ENCODE assay signal across 10 cellular contexts in the genomic region with DNA sequence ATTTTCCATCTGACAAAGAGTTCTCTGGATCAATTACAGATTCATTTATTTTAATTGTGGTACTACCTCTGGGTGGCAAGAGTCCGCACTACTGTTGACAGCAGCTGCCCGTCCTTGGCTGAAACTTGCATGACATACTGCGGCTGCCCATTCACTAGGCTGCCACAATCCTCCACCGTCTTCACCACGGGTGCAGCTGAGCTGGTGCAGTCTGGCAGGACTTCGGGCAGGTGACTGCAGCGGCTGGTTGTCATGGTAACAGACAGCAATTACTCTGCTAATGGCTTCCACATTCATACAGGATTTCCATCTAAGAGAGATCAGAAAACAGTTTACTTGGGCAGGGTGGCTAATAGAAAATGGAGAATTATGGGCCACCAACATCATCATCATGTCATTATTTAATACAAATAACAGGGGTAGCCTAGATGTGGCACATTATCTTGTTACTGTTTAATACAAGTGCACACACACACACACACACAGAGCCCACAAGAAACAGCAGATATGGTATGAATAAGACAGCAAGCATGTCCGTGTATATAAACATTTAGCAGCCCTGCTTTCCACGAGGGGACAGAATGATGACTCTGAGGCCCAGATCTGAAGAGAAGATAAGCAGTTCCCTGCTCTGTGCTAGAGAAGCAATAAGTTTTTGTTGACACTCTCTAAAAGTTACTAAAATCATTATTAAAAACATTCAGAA.
DNase-seq lines count a peak whose midpoint lies in the region; ATAC-seq, FAIRE-seq and TF ChIP-seq lines count a peak whose summit lies in the region.
"Had no signal": no experiment of that assay in that cellular context is flagged by ENCODE, and none has a peak within 500 bp of the region (broad histone marks: within the 10 kb centered on the region; RNA-seq: fewer than 3 reads in every experiment).

No MANE protein-coding gene starts in this region.

- no peak overlapping the region for H3K27ac ChIP-seq in foreskin keratinocyte
- H3K27ac ChIP-seq: prostate gland had no signal

- peak; percentile 61 for ATAC-seq in foreskin keratinocyte
- ATAC-seq in GM19324 (IDR thresholded peaks at IDR 0.05; ENCODE audit: low FRiP score, unreplicated experiment) = no peak
- ATAC-seq in HG03039 (IDR thresholded peaks at IDR 0.05; ENCODE audit: unreplicated experiment) = no peak

- TF ChIP-seq CTCF in foreskin keratinocyte (conservative IDR thresholded peaks at IDR 0.05) = no peak

- no peaks in the 10 kb centered on the region for H3K27me3 ChIP-seq in foreskin keratinocyte

- DNase-seq in AG08396 (ENCODE audit: low spot score) (peak; percentile 27), NCI-H1105 (lab: John Stamatoyannopoulos, UW) (peak; percentile 76), RCC 7860 (ENCODE audit: low spot score) (peak; percentile 12), foreskin keratinocyte (peak; percentile 6), DMS114 treated with DMSO at 0.1 percent for 48 hours (lab: John Stamatoyannopoulos, UW; ENCODE audit: unreplicated experiment) (no peak)
- no peak for DNase-seq in stimulated activated CD4-positive, alpha-beta T cell treated with anti-CD3 and anti-CD28 coated beads, Interleukin-12 subunit alpha, Interleukin-12 subunit beta, amount 100 ng/mL, for 4 hours
- DNase-seq: activated T-cell treated with anti-CD3 and anti-CD28 coated beads for 4 hours had no signal

- H3K4me1 ChIP-seq in foreskin keratinocyte = no peaks in the 10 kb centered on the region
- H3K4me1 ChIP-seq: prostate gland had no signal

- no peak for FAIRE-seq in RCC 7860 (lab: Jason Lieb, UNC)

Comparison
In these comparisons a context has a peak if more than half of its experiments do, and no peak if none do; other contexts are left out.
1. DNase-seq: peak in AG08396 (single experiment), NCI-H1105 (single experiment), RCC 7860 (single experiment) and foreskin keratinocyte (2 of 2); none in DMS114 treated with DMSO at 0.1 percent for 48 hours (single experiment) and stimulated activated CD4-positive, alpha-beta T cell treated with anti-CD3 and anti-CD28 coated beads, Interleukin-12 subunit alpha, Interleukin-12 subunit beta, amount 100 ng/mL, for 4 hours (single experiment).